ENCODE assay signal across 10 cellular contexts in genomic region chr20:235891-236290, GRCh38. TPM values are rescaled to one million over a fixed set of nuclear protein-coding genes. Genes with fewer than 3 reads are reported as not detected.
DNase-seq lines count a peak whose midpoint lies in the region; ATAC-seq and TF ChIP-seq lines count a peak whose summit lies in the region.
"Had no signal": no experiment of that assay in that cellular context is flagged by ENCODE, and none has a peak within 500 bp of the region (broad histone marks: within the 10 kb centered on the region; RNA-seq: fewer than 3 reads in every experiment).

No MANE protein-coding gene starts in this region.

- no peaks in the 10 kb centered on the region for H3K79me2 ChIP-seq in DND-41 (ENCODE audit: insufficient read depth, low read length)
- no peaks in the 10 kb centered on the region for H3K79me2 ChIP-seq in Loucy (ENCODE audit: insufficient read depth, low read length)
- H3K79me2 ChIP-seq in trophoblast cell (ENCODE audit: control insufficient read depth, insufficient read depth, low read length, poor library complexity): no peaks in the 10 kb centered on the region

- ATAC-seq in DND-41 (ENCODE audit: insufficient read depth, low read depth) (no peak), lower lobe of right lung (peak; percentile 54 to 57), HG03135 (IDR thresholded peaks at IDR 0.05; ENCODE audit: unreplicated experiment) (no peak)

- H3F3A ChIP-seq in Loucy (ENCODE audit: low read depth): no peaks in the 10 kb centered on the region

- H3K23ac ChIP-seq in trophoblast cell (ENCODE audit: low read length): no peak overlapping the region

- H3K4ac ChIP-seq in trophoblast cell (ENCODE audit: low read depth, low read length): no peak overlapping the region

- H3K4me3 ChIP-seq in DND-41 (ENCODE audit: low read depth in 1 of 2, low read length in 2 of 2) (no peak overlapping the region), Loucy (ENCODE audit: low read length, poor library complexity, severe bottlenecking) (no peak overlapping the region), choroid plexus epithelial cell (ENCODE audit: low read depth, low read length) (no peak overlapping the region), lower lobe of right lung (no peak overlapping the region), trophoblast cell (ENCODE audit: low read depth, low read length) (no peak overlapping the region), ovary (no peak overlapping the region)

- H3K9ac ChIP-seq in DND-41 (ENCODE audit: low read depth, low read length): no peak overlapping the region
- H3K9ac ChIP-seq in Loucy (ENCODE audit: low read depth, low read length, poor library complexity, severe bottlenecking): no peak overlapping the region
- H3K9ac ChIP-seq in trophoblast cell (ENCODE audit: low read length): no peak overlapping the region

- no peaks in the 10 kb centered on the region for H3K9me2 ChIP-seq in Loucy (replicated peaks; ENCODE audit: low read depth, low read length)

- no peak overlapping the region for H3K4me2 ChIP-seq in DND-41 (ENCODE audit: insufficient read depth, low read length)
- H3K4me2 ChIP-seq in Loucy (ENCODE audit: low read depth, low read length, poor library complexity, severe bottlenecking): peak overlapping the region; percentile 17
- H3K4me2 ChIP-seq in trophoblast cell (ENCODE audit: low read length): no peak overlapping the region

- H3K27me3 ChIP-seq in DND-41 (ENCODE audit: insufficient read depth, low read length, poor library complexity) (peaks cover 3% of the 10 kb centered on the region), Loucy (ENCODE audit: insufficient read depth, low read length, poor library complexity, severe bottlenecking) (no peaks in the 10 kb centered on the region), lower lobe of right lung (ENCODE audit: low read depth) (no peaks in the 10 kb centered on the region), trophoblast cell (ENCODE audit: insufficient read depth, low read length) (no peaks in the 10 kb centered on the region), ovary (no peaks in the 10 kb centered on the region)

- H3K4me1 ChIP-seq in DND-41 (ENCODE audit: insufficient read depth, low read length) (peaks cover 5% of the 10 kb centered on the region; the same call in 1 of the 2 replicates), Loucy (ENCODE audit: insufficient read depth, low read length, poor library complexity, severe bottlenecking) (peaks cover 22% of the 10 kb centered on the region), lower lobe of right lung (peaks cover 12% of the 10 kb centered on the region), trophoblast cell (ENCODE audit: control insufficient read depth in 1 of 2, insufficient read depth in 2 of 2, low read length in 2 of 2) (no peaks in the 10 kb centered on the region), ovary (ENCODE audit: insufficient read depth) (no peaks in the 10 kb centered on the region)

- no peak overlapping the region for H3K18ac ChIP-seq in trophoblast cell (ENCODE audit: low read length)

- no peak overlapping the region for H4K91ac ChIP-seq in trophoblast cell (ENCODE audit: low read depth, low read length)

- H3K14ac ChIP-seq in trophoblast cell (ENCODE audit: low read length): no peak overlapping the region

- intact Hi-C loops in lower lobe of right lung (cut with DNase I): no loop called here
- intact Hi-C loops in ovary (cut with DNase I): no loop called here

- no peak overlapping the region for H2BK120ac ChIP-seq in trophoblast cell (ENCODE audit: insufficient read depth, low read length, poor library complexity)

- H3K36me3 ChIP-seq in DND-41 (ENCODE audit: insufficient read depth, low read length) (no peaks in the 10 kb centered on the region), Loucy (ENCODE audit: insufficient read depth, low read length) (no peaks in the 10 kb centered on the region), lower lobe of right lung (no peaks in the 10 kb centered on the region), trophoblast cell (ENCODE audit: control insufficient read depth in 1 of 2, insufficient read depth in 2 of 2, low read length in 2 of 2) (no peaks in the 10 kb centered on the region), ovary (no peaks in the 10 kb centered on the region)

- no peaks in the 10 kb centered on the region for H3K79me1 ChIP-seq in trophoblast cell (ENCODE audit: low read length)

- no CpG with 5 or more reads among the region's 1 CpG for WGBS in trophoblast cell (ENCODE audit: extremely low coverage, insufficient coverage, insufficient read length)
- WGBS in ovary, 3 donors: 58 to 75% (median 62%) methylated on average over 1 of the region's 1 CpG

- TF ChIP-seq CTCF in DND-41 (IDR thresholded peaks at IDR 0.05; ENCODE audit: borderline replicate concordance, extremely low read depth, low read length, poor library complexity, severe bottlenecking) (peak; percentile 10), Loucy (conservative IDR thresholded peaks at IDR 0.05; ENCODE audit: low read length) (peak; percentile 48), choroid plexus epithelial cell (conservative IDR thresholded peaks at IDR 0.05; ENCODE audit: low read depth, low read length) (peak; percentile 6), lower lobe of right lung (IDR thresholded peaks at IDR 0.05) (peak; percentile 15), ovary (IDR thresholded peaks at IDR 0.05) (no peak)

- no peak overlapping the region for H2BK12ac ChIP-seq in trophoblast cell (ENCODE audit: low read length)

- H3K27ac ChIP-seq in DND-41 (ENCODE audit: low read length) (no peak overlapping the region), lower lobe of right lung (no peak overlapping the region), trophoblast cell (ENCODE audit: low read depth, low read length) (no peak overlapping the region), ovary (no peak overlapping the region)

- no peak for TF ChIP-seq EP300 in ovary (IDR thresholded peaks at IDR 0.05)

- no peak overlapping the region for H4K8ac ChIP-seq in trophoblast cell (ENCODE audit: low read depth, low read length)

- no peak for DNase-seq in DND-41
- peak; percentile 13 for DNase-seq in choroid plexus epithelial cell (ENCODE audit: low read depth)
- DNase-seq in lower lobe of right lung: no peak
- DNase-seq in trophoblast cell: no peak
- DNase-seq in ovary: no peak
- DNase-seq in GM19240 (ENCODE audit: insufficient read length, low spot score): no peak
- DNase-seq: GF-D8 had no signal

- H3K9me3 ChIP-seq in DND-41 (ENCODE audit: insufficient read depth, low read length, severe bottlenecking): no peaks in the 10 kb centered on the region
- no peaks in the 10 kb centered on the region for H3K9me3 ChIP-seq in Loucy (ENCODE audit: insufficient read depth, low read depth, low read length)
- H3K9me3 ChIP-seq in lower lobe of right lung: no peaks in the 10 kb centered on the region
- H3K9me3 ChIP-seq in trophoblast cell (ENCODE audit: insufficient read depth, low read depth, low read length): peaks cover 4% of the 10 kb centered on the region
- no peaks in the 10 kb centered on the region for H3K9me3 ChIP-seq in ovary

- H2AFZ ChIP-seq in DND-41 (ENCODE audit: low read depth, low read length) (no peak overlapping the region), Loucy (ENCODE audit: low read length) (no peak overlapping the region), trophoblast cell (ENCODE audit: insufficient read depth, low read length, poor library complexity) (no peak overlapping the region)

- H4K20me1 ChIP-seq in DND-41 (ENCODE audit: insufficient read depth, low read length) (no peaks in the 10 kb centered on the region), Loucy (ENCODE audit: insufficient read depth, low read length, poor library complexity, severe bottlenecking) (no peaks in the 10 kb centered on the region)

- TF ChIP-seq POLR2A in ovary (IDR thresholded peaks at IDR 0.05): no peak

- H2BK5ac ChIP-seq in trophoblast cell (ENCODE audit: low read depth, low read length, poor library complexity): no peak overlapping the region

- no peak overlapping the region for H4K12ac ChIP-seq in trophoblast cell (ENCODE audit: low read depth, low read length)

- H2AK5ac ChIP-seq in trophoblast cell (ENCODE audit: low read length): no peak overlapping the region

RNA-seq across cellular contexts. Expression of gene DEFB129, which starts 8.8 kb away (rescaled TPM):
- total RNA-seq in lower lobe of right lung (not detected), ovary (not detected)
- not detected in 2 replicates for polyA plus RNA-seq in trophoblast cell (2013)
- polyA plus RNA-seq in ovary: not detected
- total RNA-seq: pulmonary artery endothelial cell had no signal

RNA-seq across cellular contexts. Expression of gene DEFB132, which starts 21.6 kb away (rescaled TPM):
- total RNA-seq in lower lobe of right lung (not detected), ovary (not detected)
- not detected in 2 replicates for polyA plus RNA-seq in trophoblast cell (2013)
- not detected for polyA plus RNA-seq in ovary
- total RNA-seq: pulmonary artery endothelial cell had no signal

RNA-seq across cellular contexts. Expression of gene DEFB128, which starts 46.4 kb away (rescaled TPM):
- total RNA-seq in lower lobe of right lung (not detected), ovary (not detected)
- not detected in 2 replicates for polyA plus RNA-seq in trophoblast cell (2013)
- polyA plus RNA-seq in ovary: not detected
- total RNA-seq: pulmonary artery endothelial cell had no signal

RNA-seq across cellular contexts. Expression of gene C20orf96, which starts 54.7 kb away (rescaled TPM):
- total RNA-seq in lower lobe of right lung (11.6 TPM), ovary (10 to 100 TPM in 6 of 7 donors, 1 to 10 TPM in 1; 6.6 to 17.5 (median 11.7) TPM)
- polyA plus RNA-seq in trophoblast cell (2013): 6.2 and 7.1 TPM in 2 replicates
- polyA plus RNA-seq in ovary: 10 to 100 TPM; 11.7 to 14.7 TPM

Comparison
In these comparisons a context has a peak if more than half of its experiments do, and no peak if none do; other contexts are left out.
1. ATAC-seq: peak in lower lobe of right lung (2 of 2); none in DND-41 (single experiment) and HG03135 (single experiment).
2. CTCF ChIP-seq: peak in DND-41 (single experiment), Loucy (single experiment), choroid plexus epithelial cell (single experiment) and lower lobe of right lung (single experiment); none in ovary (0 of 3).